Comparison of ENCODE assay signal across 8 cellular contexts in the genomic region with DNA sequence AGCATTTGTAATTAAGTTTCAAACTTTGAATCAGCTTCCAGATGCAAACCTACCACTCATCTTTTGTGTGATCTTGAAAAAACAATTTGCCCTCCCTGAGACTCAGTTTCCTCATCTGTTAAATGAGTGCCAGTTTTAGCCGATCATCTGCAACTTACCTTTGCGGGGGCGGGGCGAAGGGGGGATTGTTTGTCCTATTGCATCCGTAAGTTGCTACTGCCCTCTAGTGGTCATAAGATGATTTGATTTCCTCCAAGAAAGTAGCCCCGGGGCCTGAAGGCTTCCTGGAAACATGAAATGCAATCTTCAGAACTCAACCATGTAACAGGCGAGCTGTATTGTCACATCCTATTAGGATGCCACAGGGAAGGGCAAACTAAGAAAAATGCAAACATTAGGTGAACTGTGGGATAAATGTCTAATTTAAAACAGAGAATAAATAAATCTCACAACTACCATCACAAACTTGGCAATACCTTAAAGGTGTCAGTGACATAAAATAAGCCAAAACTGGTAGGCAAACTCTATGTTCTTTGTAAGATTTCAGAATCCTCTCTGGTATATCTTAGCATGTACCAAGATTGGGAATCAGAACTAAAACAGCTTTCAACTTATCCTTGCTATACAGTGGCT.
DNase-seq lines count a peak whose midpoint lies in the region; ATAC-seq, FAIRE-seq and TF ChIP-seq lines count a peak whose summit lies in the region.

No MANE protein-coding gene starts in this region.

- ATAC-seq in GM18502 (IDR thresholded peaks at IDR 0.05; ENCODE audit: poor library complexity, unreplicated experiment): peak; percentile 69
- ATAC-seq in HG02938 (IDR thresholded peaks at IDR 0.05; ENCODE audit: unreplicated experiment): no peak

- BruUV-seq in OCI-LY7 (replicated peaks; lab: Mats Ljungman, UMichigan): no TSS peak

- H3K4me2 ChIP-seq in OCI-LY7 (ENCODE audit: low read length): no peak overlapping the region

- H2AFZ ChIP-seq in OCI-LY7 (ENCODE audit: low read length): no peak overlapping the region; the same call in 1 of the 2 replicates

- TF ChIP-seq CTCF in OCI-LY7 (conservative IDR thresholded peaks at IDR 0.05; ENCODE audit: low read length) (peak; percentile 94), foreskin fibroblast (IDR thresholded peaks at IDR 0.05; ENCODE audit: low read depth, low read length) (peak; percentile 71)

- CTCF ChIA-PET in OCI-LY7 (lab: Charles Lee; ENCODE audit: unreplicated experiment): no interaction called here

- FAIRE-seq in A204.1 (lab: Jason Lieb, UNC): peak; percentile 19

- H3K27ac ChIP-seq in OCI-LY7 (ENCODE audit: low read depth, low read length, poor library complexity, severe bottlenecking): no peak overlapping the region

- peak; percentile 47 for DNase-seq in KG1 (lab: John Stamatoyannopoulos, UW)
- peak; percentile 80 for DNase-seq in OCI-LY7 (ENCODE audit: low spot score)
- DNase-seq in activated T-cell treated with anti-CD3 and anti-CD28 coated beads, Interleukin-2, amount 50 U/mL, for 1 hour: peak; percentile 36
- DNase-seq in foreskin fibroblast: peak; percentile 34 to 77
- peak; percentile 66 for DNase-seq in pons (ENCODE audit: low spot score)

- H4K20me1 ChIP-seq in OCI-LY7 (ENCODE audit: insufficient read depth, low read length): no peaks in the 10 kb centered on the region

- H3K4me1 ChIP-seq in OCI-LY7 (ENCODE audit: insufficient read depth, low read length, poor library complexity, severe bottlenecking): no peaks in the 10 kb centered on the region

- intact Hi-C loops in OCI-LY7 (cut with micrococcal nuclease; ENCODE audit: unreplicated experiment): loop anchor here (1.0 kb wide), 2 partner anchors 237 to 841 kb away; no protein-coding TSS in a partner anchor

- H3K4me3 ChIP-seq in OCI-LY7 (ENCODE audit: low read depth, low read length, poor library complexity, severe bottlenecking) (no peak overlapping the region), foreskin fibroblast (ENCODE audit: low read depth in 1 of 2, low read length in 2 of 2) (no peak overlapping the region)

- H3K36me3 ChIP-seq in OCI-LY7 (ENCODE audit: insufficient read depth, low read length): no peaks in the 10 kb centered on the region

- H3K79me2 ChIP-seq in OCI-LY7 (ENCODE audit: insufficient read depth, low read depth, low read length): no peaks in the 10 kb centered on the region

- no peaks in the 10 kb centered on the region for H3K9me3 ChIP-seq in OCI-LY7 (ENCODE audit: low read length)

- POLR2A ChIA-PET in OCI-LY7 (lab: Charles Lee): interaction anchor here (0.6 kb wide), 1 partner anchor 9 kb away, joined by 3 read pairs; no protein-coding TSS in a partner anchor

- H3K9me2 ChIP-seq in OCI-LY7 (ENCODE audit: insufficient read depth, low read length): no peaks in the 10 kb centered on the region
